23 cellular contexts compared by ENCODE assay signal in the genomic region with DNA sequence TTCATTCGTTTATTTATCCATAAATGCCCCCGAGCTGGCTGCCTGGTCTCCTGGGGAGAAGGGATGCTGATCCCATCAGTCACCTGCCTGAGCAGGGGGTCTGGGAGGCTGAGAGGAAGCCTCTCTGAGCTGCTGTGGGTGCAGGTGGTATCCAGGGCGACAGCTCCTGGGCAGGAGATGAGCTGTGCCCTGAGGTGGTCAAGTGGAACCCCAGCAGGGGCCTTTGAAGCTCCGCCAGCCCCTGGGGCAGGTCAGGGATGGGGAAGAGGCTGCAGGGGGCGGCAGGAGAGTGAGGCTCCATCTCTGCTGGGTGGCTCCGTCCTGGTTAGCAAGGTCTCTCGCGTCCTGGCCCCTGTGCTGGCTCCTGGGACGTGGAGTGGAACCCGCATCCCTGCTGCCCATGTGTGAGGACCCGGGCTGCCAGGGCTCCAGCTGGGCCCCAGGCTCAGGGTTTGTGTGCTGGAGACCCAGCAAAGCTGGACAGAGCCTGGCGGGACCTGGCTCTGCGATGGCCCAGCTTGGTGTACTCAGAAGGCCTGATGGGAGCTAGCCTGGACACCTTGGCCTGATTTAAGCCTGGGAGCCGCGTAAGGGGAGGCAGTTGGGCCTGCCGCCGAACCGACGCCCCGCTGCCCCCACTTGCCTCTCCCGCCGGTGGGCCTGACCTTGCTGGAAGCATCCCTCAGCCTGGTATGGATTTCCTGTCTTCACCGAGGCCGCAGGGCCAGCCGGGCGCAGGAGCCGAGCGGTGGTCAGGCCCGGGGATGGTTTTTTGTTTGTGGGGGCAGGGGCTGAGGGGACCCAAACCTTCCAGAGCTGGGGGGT.
"Had no signal": no experiment of that assay in that cellular context is flagged by ENCODE, and none has a peak within 500 bp of the region (broad histone marks: within the 10 kb centered on the region; RNA-seq: fewer than 3 reads in every experiment).

No MANE protein-coding gene starts in this region.

- DNase-seq: activated CD4-positive, alpha-beta memory T cell treated with anti-CD3 and anti-CD28 coated beads, Interleukin-2, amount 10 ng/mL, durations not matched to agents 7 days and 5 days; activated CD4-positive, alpha-beta T cell treated with anti-CD3 and anti-CD28 coated beads for 48 hours; activated CD4-positive, CD25-positive, alpha-beta regulatory T cell; activated naive CD4-positive, alpha-beta T cell treated with Interleukin-2 at 50 U/mL for 16 hours; activated naive CD8-positive, alpha-beta T cell treated with anti-CD3 and anti-CD28 coated beads, Interleukin-2, amount 50 U/mL, for 24 hours; activated T-cell treated with anti-CD3 and anti-CD28 coated beads, Interleukin-2, amount 50 U/mL, for 24 hours; cerebellar nuclear complex; effector CD4-positive, alpha-beta T cell; heart left ventricle; left ventricle myocardium superior; nephron progenitor cell; stimulated activated CD4-positive, alpha-beta T cell treated with anti-CD3 and anti-CD28 coated beads, Interleukin-12 subunit alpha, Interleukin-12 subunit beta, amount 100 ng/mL, for 4 hours; stimulated activated CD4-positive, alpha-beta T cell treated with anti-CD3 and anti-CD28 coated beads, Interleukin-1b, Interleukin-23, amount 100 ng/mL, for 48 hours; stimulated activated naive CD8-positive, alpha-beta T cell treated with anti-CD3 and anti-CD28 coated beads, Interleukin-15, Interleukin-2, amounts not matched to agents 100 U/mL and 50 U/mL, for 24 hours; substantia nigra; T-helper 9 cell; uterus had no signal

- ATAC-seq: activated naive CD8-positive, alpha-beta T cell treated with anti-CD3 and anti-CD28 coated beads, Interleukin-2, amount 50 U/mL, for 24 hours; gastroesophageal sphincter; left ventricle myocardium superior; stimulated activated naive CD8-positive, alpha-beta T cell treated with anti-CD3 and anti-CD28 coated beads, Interleukin-15, Interleukin-2, amounts not matched to agents 100 U/mL and 50 U/mL, for 24 hours had no signal

- H3K27ac ChIP-seq: esophagus muscularis mucosa, heart left ventricle, prostate gland, right atrium auricular region, tibial nerve, uterus had no signal

- H3K9me3 ChIP-seq: esophagus muscularis mucosa, prostate gland, right atrium auricular region, uterus had no signal

- H3K27ac Mint-ChIP-seq: activated CD4-positive, alpha-beta memory T cell treated with anti-CD3 and anti-CD28 coated beads, Interleukin-2, amount 10 ng/mL, durations not matched to agents 7 days and 5 days; activated naive CD8-positive, alpha-beta T cell treated with anti-CD3 and anti-CD28 coated beads, Interleukin-2, amount 50 U/mL, for 24 hours; activated T-cell treated with anti-CD3 and anti-CD28 coated beads, Interleukin-2, amount 50 U/mL, for 24 hours; activated T-helper 2 cell treated with anti-CD3 and anti-CD28 coated beads, Interferon-gamma antibody, Interleukin-2, Interleukin-4, amounts not matched to agents 10 μg/mL and 5 μg/mL and 100 μg/mL, durations not matched to agents 14 hours and 24 hours and 36 hours; nephron progenitor cell had no signal

- H3K4me1 Mint-ChIP-seq: activated CD4-positive, alpha-beta memory T cell treated with anti-CD3 and anti-CD28 coated beads, Interleukin-2, amount 10 ng/mL, durations not matched to agents 7 days and 5 days; activated naive CD8-positive, alpha-beta T cell treated with anti-CD3 and anti-CD28 coated beads, Interleukin-2, amount 50 U/mL, for 24 hours had no signal

- H3K9me3 Mint-ChIP-seq: activated T-cell treated with anti-CD3 and anti-CD28 coated beads, Interleukin-2, amount 50 U/mL, for 24 hours; nephron progenitor cell had no signal

- H3K27me3 ChIP-seq: esophagus muscularis mucosa, heart left ventricle, right atrium auricular region, uterus had no signal

- H3K27me3 Mint-ChIP-seq: activated CD4-positive, alpha-beta memory T cell treated with anti-CD3 and anti-CD28 coated beads, Interleukin-2, amount 10 ng/mL, durations not matched to agents 7 days and 5 days; activated naive CD8-positive, alpha-beta T cell treated with anti-CD3 and anti-CD28 coated beads, Interleukin-2, amount 50 U/mL, for 24 hours; activated T-cell treated with anti-CD3 and anti-CD28 coated beads, Interleukin-2, amount 50 U/mL, for 24 hours had no signal

- H3K4me3 ChIP-seq: esophagus muscularis mucosa, gastroesophageal sphincter, heart left ventricle, prostate gland, right atrium auricular region, tibial nerve, uterus had no signal

- H3K36me3 ChIP-seq: esophagus muscularis mucosa, gastroesophageal sphincter, heart left ventricle, prostate gland, right atrium auricular region, tibial nerve, uterus had no signal

- H3K4me1 ChIP-seq: prostate gland, tibial nerve had no signal

- H3K4me3 Mint-ChIP-seq: activated CD4-positive, alpha-beta memory T cell treated with anti-CD3 and anti-CD28 coated beads, Interleukin-2, amount 10 ng/mL, durations not matched to agents 7 days and 5 days; activated naive CD8-positive, alpha-beta T cell treated with anti-CD3 and anti-CD28 coated beads, Interleukin-2, amount 50 U/mL, for 24 hours; activated T-cell treated with anti-CD3 and anti-CD28 coated beads, Interleukin-2, amount 50 U/mL, for 24 hours; nephron progenitor cell had no signal
